Comparison of ENCODE assay signal across 1 cellular context in genomic region chr1:154973344-154974085, GRCh38.
A peak's percentile ranks its signal among the peaks of the same experiment; 100 is the strongest.
TF ChIP-seq lines count a peak whose summit lies in the region.

No MANE protein-coding gene starts in this region.

TF ChIP-seq in HepG2, 621 proteins besides CTCF, POLR2A, EP300 and RAD21 (continued from another document and continues in another):
- TF ChIP-seq ZNF281 (CRISPR knock-in tag; IDR thresholded peaks at IDR 0.05; ENCODE audit: borderline replicate concordance), result no peak; the same call in 1 of the 2 replicates
- TF ChIP-seq SNAI1 (CRISPR knock-in tag; IDR thresholded peaks at IDR 0.05; ENCODE audit: borderline replicate concordance), result no peak
- TF ChIP-seq RARA (CRISPR knock-in tag; IDR thresholded peaks at IDR 0.05), result peak; percentile 28
- TF ChIP-seq ZNF34 (CRISPR knock-in tag; IDR thresholded peaks at IDR 0.05; ENCODE audit: borderline replicate concordance), result 0 out of 2 replicates have a peak, but pooled peaks have one; percentile 57
- TF ChIP-seq ZNF598 (CRISPR knock-in tag; IDR thresholded peaks at IDR 0.05; ENCODE audit: borderline replicate concordance), result no peak
- TF ChIP-seq ESRRA (CRISPR knock-in tag; IDR thresholded peaks at IDR 0.05; ENCODE audit: low read depth), result no peak
- no peak for TF ChIP-seq CSRNP1 (CRISPR knock-in tag; IDR thresholded peaks at IDR 0.05)
- no peak for TF ChIP-seq NFKBIZ (CRISPR knock-in tag; IDR thresholded peaks at IDR 0.05)
- TF ChIP-seq FOXA1 (IDR thresholded peaks at IDR 0.05), result no peak
- TF ChIP-seq FOXA1 (CRISPR knock-in tag; IDR thresholded peaks at IDR 0.05), result no peak
- no peak; the same call in 1 of the 2 replicates for TF ChIP-seq RXRA (CRISPR knock-in tag; IDR thresholded peaks at IDR 0.05)
- TF ChIP-seq ZNF296 (CRISPR knock-in tag; conservative IDR thresholded peaks at IDR 0.05), result no peak
- TF ChIP-seq, protein P1, sequence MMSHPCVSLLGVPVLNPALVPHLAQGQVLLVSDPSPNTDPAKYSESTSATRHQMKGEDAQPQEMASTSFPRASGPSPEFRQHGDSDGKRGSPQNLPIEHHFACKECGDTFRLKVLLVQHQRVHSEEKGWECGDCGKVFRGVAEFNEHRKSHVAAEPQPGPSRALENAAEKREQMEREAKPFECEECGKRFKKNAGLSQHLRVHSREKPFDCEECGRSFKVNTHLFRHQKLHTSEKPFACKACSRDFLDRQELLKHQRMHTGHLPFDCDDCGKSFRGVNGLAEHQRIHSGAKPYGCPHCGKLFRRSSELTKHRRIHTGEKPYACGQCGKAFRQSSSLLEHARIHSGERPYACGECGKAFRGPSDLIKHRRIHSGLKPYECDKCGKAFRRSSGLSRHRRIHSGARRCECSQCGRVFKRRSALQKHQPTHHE (CRISPR knock-in tag; IDR thresholded peaks at IDR 0.05; ENCODE audit: borderline replicate concordance), result no peak
- TF ChIP-seq, protein P2, sequence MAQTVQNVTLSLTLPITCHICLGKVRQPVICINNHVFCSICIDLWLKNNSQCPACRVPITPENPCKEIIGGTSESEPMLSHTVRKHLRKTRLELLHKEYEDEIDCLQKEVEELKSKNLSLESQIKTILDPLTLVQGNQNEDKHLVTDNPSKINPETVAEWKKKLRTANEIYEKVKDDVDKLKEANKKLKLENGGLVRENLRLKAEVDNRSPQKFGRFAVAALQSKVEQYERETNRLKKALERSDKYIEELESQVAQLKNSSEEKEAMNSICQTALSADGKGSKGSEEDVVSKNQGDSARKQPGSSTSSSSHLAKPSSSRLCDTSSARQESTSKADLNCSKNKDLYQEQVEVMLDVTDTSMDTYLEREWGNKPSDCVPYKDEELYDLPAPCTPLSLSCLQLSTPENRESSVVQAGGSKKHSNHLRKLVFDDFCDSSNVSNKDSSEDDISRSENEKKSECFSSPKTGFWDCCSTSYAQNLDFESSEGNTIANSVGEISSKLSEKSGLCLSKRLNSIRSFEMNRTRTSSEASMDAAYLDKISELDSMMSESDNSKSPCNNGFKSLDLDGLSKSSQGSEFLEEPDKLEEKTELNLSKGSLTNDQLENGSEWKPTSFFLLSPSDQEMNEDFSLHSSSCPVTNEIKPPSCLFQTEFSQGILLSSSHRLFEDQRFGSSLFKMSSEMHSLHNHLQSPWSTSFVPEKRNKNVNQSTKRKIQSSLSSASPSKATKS (CRISPR knock-in tag; IDR thresholded peaks at IDR 0.05), result no peak
- no peak for TF ChIP-seq ZNF503 (CRISPR knock-in tag; IDR thresholded peaks at IDR 0.05)
- TF ChIP-seq REPIN1 (CRISPR knock-in tag; IDR thresholded peaks at IDR 0.05; ENCODE audit: borderline replicate concordance, low read depth), result no peak
- no peak; the same call in 1 of the 2 replicates for TF ChIP-seq MYC (CRISPR knock-in tag; IDR thresholded peaks at IDR 0.05; ENCODE audit: borderline replicate concordance)
- TF ChIP-seq ZMAT5 (CRISPR knock-in tag; IDR thresholded peaks at IDR 0.05; ENCODE audit: borderline replicate concordance, low read depth), result no peak
- TF ChIP-seq FOXP1 (IDR thresholded peaks at IDR 0.05), result no peak
- peak; percentile 8; the same call in 1 of the 2 replicates for TF ChIP-seq FOXP1 (CRISPR knock-in tag; IDR thresholded peaks at IDR 0.05)
- no peak for TF ChIP-seq ZNF737 (CRISPR knock-in tag; IDR thresholded peaks at IDR 0.05; ENCODE audit: borderline replicate concordance)
- TF ChIP-seq GATAD1 (CRISPR knock-in tag; IDR thresholded peaks at IDR 0.05), result no peak
- TF ChIP-seq KAT8 (CRISPR knock-in tag; IDR thresholded peaks at IDR 0.05), result no peak
- peak; percentile 80; the same call in 1 of the 2 replicates for TF ChIP-seq ZNF446 (CRISPR knock-in tag; IDR thresholded peaks at IDR 0.05)
- TF ChIP-seq TMF1 (CRISPR knock-in tag; IDR thresholded peaks at IDR 0.05; ENCODE audit: low read depth), result no peak
- no peak for TF ChIP-seq TIGD3 (CRISPR knock-in tag; IDR thresholded peaks at IDR 0.05; ENCODE audit: borderline replicate concordance)
- no peak for TF ChIP-seq TRIM24 (CRISPR knock-in tag; IDR thresholded peaks at IDR 0.05)
- no peak for TF ChIP-seq MEF2D (CRISPR knock-in tag; IDR thresholded peaks at IDR 0.05)
- TF ChIP-seq ZNF780A (CRISPR knock-in tag; IDR thresholded peaks at IDR 0.05), result no peak
- no peak for TF ChIP-seq RCOR2 (CRISPR knock-in tag; IDR thresholded peaks at IDR 0.05)
- no peak for TF ChIP-seq ZKSCAN8 (CRISPR knock-in tag; IDR thresholded peaks at IDR 0.05; ENCODE audit: borderline replicate concordance)
- no peak for TF ChIP-seq NFYC (CRISPR knock-in tag; IDR thresholded peaks at IDR 0.05)
- no peak for TF ChIP-seq NFIB (CRISPR knock-in tag; IDR thresholded peaks at IDR 0.05; ENCODE audit: borderline replicate concordance)
- no peak for TF ChIP-seq ZMYM2 (CRISPR knock-in tag; IDR thresholded peaks at IDR 0.05)
- TF ChIP-seq, protein P3, sequence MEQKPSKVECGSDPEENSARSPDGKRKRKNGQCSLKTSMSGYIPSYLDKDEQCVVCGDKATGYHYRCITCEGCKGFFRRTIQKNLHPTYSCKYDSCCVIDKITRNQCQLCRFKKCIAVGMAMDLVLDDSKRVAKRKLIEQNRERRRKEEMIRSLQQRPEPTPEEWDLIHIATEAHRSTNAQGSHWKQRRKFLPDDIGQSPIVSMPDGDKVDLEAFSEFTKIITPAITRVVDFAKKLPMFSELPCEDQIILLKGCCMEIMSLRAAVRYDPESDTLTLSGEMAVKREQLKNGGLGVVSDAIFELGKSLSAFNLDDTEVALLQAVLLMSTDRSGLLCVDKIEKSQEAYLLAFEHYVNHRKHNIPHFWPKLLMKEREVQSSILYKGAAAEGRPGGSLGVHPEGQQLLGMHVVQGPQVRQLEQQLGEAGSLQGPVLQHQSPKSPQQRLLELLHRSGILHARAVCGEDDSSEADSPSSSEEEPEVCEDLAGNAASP (CRISPR knock-in tag; IDR thresholded peaks at IDR 0.05; ENCODE audit: borderline replicate concordance), result peak; percentile 65; the same call in 1 of the 2 replicates
- TF ChIP-seq, protein P4, sequence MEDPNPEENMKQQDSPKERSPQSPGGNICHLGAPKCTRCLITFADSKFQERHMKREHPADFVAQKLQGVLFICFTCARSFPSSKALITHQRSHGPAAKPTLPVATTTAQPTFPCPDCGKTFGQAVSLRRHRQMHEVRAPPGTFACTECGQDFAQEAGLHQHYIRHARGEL (CRISPR knock-in tag; IDR thresholded peaks at IDR 0.05), result no peak
- peak; percentile 98 for TF ChIP-seq TFAP4 (IDR thresholded peaks at IDR 0.05; ENCODE audit: borderline replicate concordance, low read depth)
- 0 out of 2 replicates have a peak, but pooled peaks have one; percentile 11 for TF ChIP-seq ZNF543 (CRISPR knock-in tag; IDR thresholded peaks at IDR 0.05)
- TF ChIP-seq, protein P5, sequence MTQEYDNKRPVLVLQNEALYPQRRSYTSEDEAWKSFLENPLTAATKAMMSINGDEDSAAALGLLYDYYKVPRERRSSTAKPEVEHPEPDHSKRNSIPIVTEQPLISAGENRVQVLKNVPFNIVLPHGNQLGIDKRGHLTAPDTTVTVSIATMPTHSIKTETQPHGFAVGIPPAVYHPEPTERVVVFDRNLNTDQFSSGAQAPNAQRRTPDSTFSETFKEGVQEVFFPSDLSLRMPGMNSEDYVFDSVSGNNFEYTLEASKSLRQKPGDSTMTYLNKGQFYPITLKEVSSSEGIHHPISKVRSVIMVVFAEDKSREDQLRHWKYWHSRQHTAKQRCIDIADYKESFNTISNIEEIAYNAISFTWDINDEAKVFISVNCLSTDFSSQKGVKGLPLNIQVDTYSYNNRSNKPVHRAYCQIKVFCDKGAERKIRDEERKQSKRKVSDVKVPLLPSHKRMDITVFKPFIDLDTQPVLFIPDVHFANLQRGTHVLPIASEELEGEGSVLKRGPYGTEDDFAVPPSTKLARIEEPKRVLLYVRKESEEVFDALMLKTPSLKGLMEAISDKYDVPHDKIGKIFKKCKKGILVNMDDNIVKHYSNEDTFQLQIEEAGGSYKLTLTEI (CRISPR knock-in tag; conservative IDR thresholded peaks at IDR 0.05), result no peak
- peak; percentile 55; the same call in 1 of the 2 replicates for TF ChIP-seq RBFOX2 (IDR thresholded peaks at IDR 0.05; ENCODE audit: low read depth, low read length)
- no peak for TF ChIP-seq PHF5A (CRISPR knock-in tag; IDR thresholded peaks at IDR 0.05; ENCODE audit: low read depth, unreplicated experiment)
- TF ChIP-seq ZNF784 (CRISPR knock-in tag; IDR thresholded peaks at IDR 0.05; ENCODE audit: borderline replicate concordance), result no peak
- TF ChIP-seq KMT2B (CRISPR knock-in tag; IDR thresholded peaks at IDR 0.05), result no peak
- TF ChIP-seq, protein P6, sequence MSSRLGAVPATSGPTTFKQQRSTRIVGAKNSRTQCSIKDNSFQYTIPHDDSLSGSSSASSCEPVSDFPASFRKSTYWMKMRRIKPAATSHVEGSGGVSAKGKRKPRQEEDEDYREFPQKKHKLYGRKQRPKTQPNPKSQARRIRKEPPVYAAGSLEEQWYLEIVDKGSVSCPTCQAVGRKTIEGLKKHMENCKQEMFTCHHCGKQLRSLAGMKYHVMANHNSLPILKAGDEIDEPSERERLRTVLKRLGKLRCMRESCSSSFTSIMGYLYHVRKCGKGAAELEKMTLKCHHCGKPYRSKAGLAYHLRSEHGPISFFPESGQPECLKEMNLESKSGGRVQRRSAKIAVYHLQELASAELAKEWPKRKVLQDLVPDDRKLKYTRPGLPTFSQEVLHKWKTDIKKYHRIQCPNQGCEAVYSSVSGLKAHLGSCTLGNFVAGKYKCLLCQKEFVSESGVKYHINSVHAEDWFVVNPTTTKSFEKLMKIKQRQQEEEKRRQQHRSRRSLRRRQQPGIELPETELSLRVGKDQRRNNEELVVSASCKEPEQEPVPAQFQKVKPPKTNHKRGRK (CRISPR knock-in tag; IDR thresholded peaks at IDR 0.05), result no peak
- TF ChIP-seq ZNF614 (CRISPR knock-in tag; IDR thresholded peaks at IDR 0.05; ENCODE audit: borderline replicate concordance), result no peak
- no peak; the same call in 1 of the 2 replicates for TF ChIP-seq MEIS1 (CRISPR knock-in tag; IDR thresholded peaks at IDR 0.05; ENCODE audit: borderline replicate concordance)
